ENCODE assay signal across 8 cellular contexts in genomic region chr2:172000696-172001361, GRCh38. TPM values are rescaled to one million over a fixed set of nuclear protein-coding genes. Genes with fewer than 3 reads are reported as not detected.
DNase-seq lines count a peak whose midpoint lies in the region; ATAC-seq, FAIRE-seq and TF ChIP-seq lines count a peak whose summit lies in the region.
"Had no signal": no experiment of that assay in that cellular context is flagged by ENCODE, and none has a peak within 500 bp of the region (broad histone marks: within the 10 kb centered on the region; RNA-seq: fewer than 3 reads in every experiment).

No MANE protein-coding gene starts in this region.

- DNase-seq in GM12892 (ENCODE audit: insufficient read length) (no peak), PC-3 (no peak), epithelial cell of esophagus (ENCODE audit: low read depth) (no peak), psoas muscle (no peak), mucosa of descending colon (no peak)
- DNase-seq: NCI-H226 had no signal

- TF ChIP-seq POLR2A in GM12892 (IDR thresholded peaks at IDR 0.05; ENCODE audit: low read depth, low read length), result no peak

- POLR2A ChIA-PET in PC-3 (lab: Charles Lee; ENCODE audit: unreplicated experiment), result interaction anchor here (0.6 kb wide), 1 partner anchor 98 kb away, joined by 4 read pairs; no protein-coding TSS in a partner anchor

- H2AFZ ChIP-seq in PC-3 (ENCODE audit: low read length), result peak overlapping the region; percentile 91

- peak overlapping the region; percentile 87 for H3K4me2 ChIP-seq in PC-3 (ENCODE audit: low read length)

- CTCF ChIA-PET in PC-3 (lab: Charles Lee), result no interaction called here

- no peaks in the 10 kb centered on the region for H3F3A ChIP-seq in PC-3 (ENCODE audit: low read length, unreplicated experiment)

- intact Hi-C loops in PC-3 (cut with micrococcal nuclease) (loop anchor here (2.0 kb wide), 1 partner anchor 94 kb away; no protein-coding TSS in a partner anchor), psoas muscle (cut with DNase I) (loop anchor here in 1 of 2 donors (5.0 kb wide), 2 partner anchors 101 to 109 kb away; partner anchors contain the start of genes DLX2 and SLC25A12), mucosa of descending colon (cut with DNase I, micrococcal nuclease) (no loop called here)

- H4K20me1 ChIP-seq in PC-3 (ENCODE audit: low read length), result no peaks in the 10 kb centered on the region

- no TSS peak for BruUV-seq in PC-3 (replicated peaks; lab: Mats Ljungman, UMichigan)

- peaks cover 4% of the 10 kb centered on the region; the same call in 1 of the 2 replicates for H3K79me2 ChIP-seq in PC-3 (ENCODE audit: low read length)

- peak overlapping the region; percentile 74 for H3K4me3 ChIP-seq in PC-3 (ENCODE audit: low read length)
- H3K4me3 ChIP-seq in epithelial cell of esophagus (ENCODE audit: low read length), result peak overlapping the region; percentile 89
- H3K4me3 ChIP-seq in psoas muscle, result peak overlapping the region; percentile 88
- H3K4me3 ChIP-seq in mucosa of descending colon, result no peak overlapping the region

- H3K9me3 ChIP-seq in PC-3 (ENCODE audit: low read length) (no peaks in the 10 kb centered on the region), psoas muscle (no peaks in the 10 kb centered on the region), mucosa of descending colon (no peaks in the 10 kb centered on the region)

- H3K9ac ChIP-seq in PC-3 (ENCODE audit: low read length), result peak overlapping the region; percentile 82

- WGBS in psoas muscle, 3 donors, result 76 to 80% (median 79%) methylated on average over 13 of the region's 13 CpGs

- H3K4me1 ChIP-seq in PC-3 (ENCODE audit: insufficient read depth, low read length) (peaks cover 16% of the 10 kb centered on the region), psoas muscle (peaks cover 12% of the 10 kb centered on the region), mucosa of descending colon (ENCODE audit: low read depth) (peaks cover 10% of the 10 kb centered on the region)

- peak; percentile 33 for FAIRE-seq in GM12892 (lab: Jason Lieb, UNC)

- H3K36me3 ChIP-seq in PC-3 (ENCODE audit: low read depth, low read length) (no peaks in the 10 kb centered on the region), psoas muscle (ENCODE audit: insufficient read depth in 1 of 2, low read depth in 1 of 2) (no peaks in the 10 kb centered on the region), mucosa of descending colon (ENCODE audit: low read depth) (no peaks in the 10 kb centered on the region)

- TF ChIP-seq CTCF in PC-3 (conservative IDR thresholded peaks at IDR 0.05; ENCODE audit: low read depth, low read length) (no peak), epithelial cell of esophagus (IDR thresholded peaks at IDR 0.05; ENCODE audit: insufficient read depth, low read depth, low read length, missing control alignments) (no peak), psoas muscle (IDR thresholded peaks at IDR 0.05) (no peak), mucosa of descending colon (IDR thresholded peaks at IDR 0.05) (no peak)

- H3K9me2 ChIP-seq in PC-3 (replicated peaks; ENCODE audit: low read length), result no peaks in the 10 kb centered on the region

- ATAC-seq in PC-3 (no peak), psoas muscle (no peak), esophagus mucosa (no peak), mucosa of descending colon (no peak), GM21825 (IDR thresholded peaks at IDR 0.05; ENCODE audit: unreplicated experiment) (no peak)

- no peaks in the 10 kb centered on the region for H3K27me3 ChIP-seq in PC-3 (ENCODE audit: low read length)
- H3K27me3 ChIP-seq in psoas muscle (ENCODE audit: insufficient read depth in 3 of 3, low read length in 2 of 3), result no peaks in the 10 kb centered on the region

- H3K27ac ChIP-seq in PC-3 (ENCODE audit: low read length) (peak overlapping the region; percentile 70; the same call in 1 of the 2 replicates), psoas muscle (peak overlapping the region; percentile 91)

RNA-seq across cellular contexts. Expression of gene METAP1D, which starts 1.1 kb away (rescaled TPM):
- polyA plus RNA-seq in GM12892 (2012; ENCODE audit: missing spikeins), result 8.8 TPM
- 7.3 and 12.0 TPM in 2 replicates for total RNA-seq in PC-3 (2014; rRNA removed)
- 10 to 100 TPM in 2 of 4 donors, 1 to 10 TPM in 2; 8.0 to 10.1 (median 10.0) TPM for total RNA-seq in psoas muscle
- 10 to 100 TPM in 1 of 3 donors, 1 to 10 TPM in 2; 6.3 to 12.4 (median 8.5) TPM for polyA plus RNA-seq in psoas muscle
- 3.5 TPM for total RNA-seq in esophagus mucosa
- total RNA-seq in mucosa of descending colon, result 10 to 100 TPM in 1 of 3 donors, 1 to 10 TPM in 2; 5.5 to 10.4 (median 6.7) TPM
